ENCODE assay signal across 17 cellular contexts in the genomic region with DNA sequence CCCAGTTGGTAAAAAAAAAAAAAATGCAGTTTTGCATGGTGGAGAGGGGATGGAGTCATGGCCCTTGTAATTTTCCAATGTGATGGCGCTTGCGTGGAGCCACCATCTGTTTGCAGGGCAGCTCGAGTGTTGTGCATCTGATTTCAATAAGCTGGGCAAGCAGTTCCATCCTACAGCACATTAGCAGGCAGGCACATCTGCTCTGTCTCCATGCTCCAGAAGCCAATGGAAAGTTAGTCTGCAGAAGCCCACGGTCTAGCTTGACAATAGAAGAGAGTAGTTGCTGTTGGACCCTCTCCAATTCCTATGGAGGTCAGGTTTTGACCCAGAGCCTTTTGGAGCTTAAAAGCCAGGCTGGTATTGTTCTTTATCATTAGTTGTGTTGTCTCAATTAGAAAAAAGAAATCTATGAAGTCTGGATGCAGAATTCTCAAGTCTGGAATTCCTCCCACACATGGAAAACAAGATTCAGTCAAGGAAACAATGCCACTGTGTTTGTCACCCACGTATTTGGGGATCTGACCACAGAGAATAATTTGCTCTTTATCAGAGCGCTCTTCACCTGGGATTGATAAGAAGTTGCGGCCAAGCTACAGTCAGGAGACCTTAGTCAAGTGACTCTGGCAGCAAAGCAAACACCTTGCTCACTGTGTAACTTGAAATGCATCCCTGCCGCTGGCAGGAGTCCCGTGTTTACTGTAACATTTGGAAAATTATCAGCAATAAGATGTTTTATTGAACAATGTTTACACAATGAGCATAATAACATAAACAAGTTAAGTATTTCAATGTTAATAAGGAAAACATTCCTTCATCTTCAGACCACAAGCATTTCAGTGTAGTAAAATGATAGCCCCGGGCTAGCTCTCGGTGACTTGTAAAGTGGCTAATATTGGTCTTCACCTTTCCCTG. TPM values are rescaled to one million over a fixed set of nuclear protein-coding genes. Genes with fewer than 3 reads are reported as not detected.
A peak's percentile ranks its signal among the peaks of the same experiment; 100 is the strongest.
DNase-seq lines count a peak whose midpoint lies in the region; ATAC-seq and TF ChIP-seq lines count a peak whose summit lies in the region.
"Had no signal": no experiment of that assay in that cellular context is flagged by ENCODE, and none has a peak within 500 bp of the region (broad histone marks: within the 10 kb centered on the region; RNA-seq: fewer than 3 reads in every experiment).

No MANE protein-coding gene starts in this region.

- no peak overlapping the region for H3K18ac ChIP-seq in mesendoderm (ENCODE audit: low read length)

- no peak overlapping the region for H3K4ac ChIP-seq in mesendoderm (ENCODE audit: low read depth, low read length)

- intact Hi-C loops in natural killer cell (cut with micrococcal nuclease): no loop called here

- no peaks in the 10 kb centered on the region for H3K79me2 ChIP-seq in mesendoderm (ENCODE audit: control insufficient read depth, insufficient read depth, low read length)

- no peaks in the 10 kb centered on the region for H3K36me3 ChIP-seq in mesendoderm (ENCODE audit: control insufficient read depth, insufficient read depth, low read length)
- H3K36me3 ChIP-seq: BLaER1, tibial artery had no signal

- DNase-seq in DMS153 treated with DMSO at 0.1 percent for 48 hours (lab: John Stamatoyannopoulos, UW; ENCODE audit: unreplicated experiment): peak; percentile 16
- DNase-seq in NCI-H1105 (lab: John Stamatoyannopoulos, UW): peak; percentile 71
- peak; percentile 69 for DNase-seq in RPMI7951 (ENCODE audit: low read depth)
- DNase-seq in mesendoderm: no peak
- no peak for DNase-seq in GM03348 (ENCODE audit: low spot score)
- no peak for DNase-seq in natural killer cell
- no peak for DNase-seq in activated T-cell treated with anti-CD3 and anti-CD28 coated beads, Interleukin-2, amount 50 U/mL, for 72 hours
- DNase-seq: activated CD4-positive, alpha-beta T cell treated with anti-CD3 and anti-CD28 coated beads for 1 hour; central memory CD4-positive, alpha-beta T cell; GM23248; naive thymus-derived CD4-positive, alpha-beta T cell; NCI-H1694; T-helper 1 cell; tibial artery had no signal

- H3K27ac Mint-ChIP-seq in natural killer cell: no peak overlapping the region
- no peak overlapping the region for H3K27ac Mint-ChIP-seq in activated T-cell treated with anti-CD3 and anti-CD28 coated beads, Interleukin-2, amount 50 U/mL, for 72 hours
- H3K27ac Mint-ChIP-seq: naive thymus-derived CD4-positive, alpha-beta T cell had no signal

- H3K79me1 ChIP-seq in mesendoderm (ENCODE audit: low read length): no peaks in the 10 kb centered on the region

- peak overlapping the region; percentile 61 for H3K23ac ChIP-seq in mesendoderm (ENCODE audit: low read length)

- no peak overlapping the region for H4K5ac ChIP-seq in mesendoderm (ENCODE audit: low read length)

- no peak overlapping the region for H2BK5ac ChIP-seq in mesendoderm (ENCODE audit: low read length)

- H3K4me2 ChIP-seq in mesendoderm (ENCODE audit: low read length): no peak overlapping the region
- H3K4me2 ChIP-seq: BLaER1 had no signal

- ATAC-seq in natural killer cell (no peak), GM19452 (IDR thresholded peaks at IDR 0.05; ENCODE audit: unreplicated experiment) (no peak)
- no peak for ATAC-seq in activated T-cell treated with anti-CD3 and anti-CD28 coated beads, Interleukin-2, amount 50 U/mL, for 72 hours (replicated peaks in 1 of 2)
- ATAC-seq: naive thymus-derived CD4-positive, alpha-beta T cell had no signal

- H3K9ac ChIP-seq in mesendoderm (ENCODE audit: low read length): no peak overlapping the region
- H3K9ac ChIP-seq: BLaER1, GM23248 had no signal

- no peak overlapping the region for H3K4me3 Mint-ChIP-seq in natural killer cell
- no peak overlapping the region for H3K4me3 Mint-ChIP-seq in activated T-cell treated with anti-CD3 and anti-CD28 coated beads, Interleukin-2, amount 50 U/mL, for 72 hours
- H3K4me3 Mint-ChIP-seq: naive thymus-derived CD4-positive, alpha-beta T cell had no signal

- no peak for TF ChIP-seq CTCF in natural killer cell (IDR thresholded peaks at IDR 0.05)

- no peaks in the 10 kb centered on the region for H3K4me1 Mint-ChIP-seq in natural killer cell
- H3K4me1 Mint-ChIP-seq in activated T-cell treated with anti-CD3 and anti-CD28 coated beads, Interleukin-2, amount 50 U/mL, for 72 hours (ENCODE audit: low read depth): no peaks in the 10 kb centered on the region
- H3K4me1 Mint-ChIP-seq: naive thymus-derived CD4-positive, alpha-beta T cell had no signal

- no peaks in the 10 kb centered on the region for H3K36me3 Mint-ChIP-seq in natural killer cell
- no peaks in the 10 kb centered on the region for H3K36me3 Mint-ChIP-seq in activated T-cell treated with anti-CD3 and anti-CD28 coated beads, Interleukin-2, amount 50 U/mL, for 72 hours (ENCODE audit: insufficient read depth in 2 of 2)
- H3K36me3 Mint-ChIP-seq: naive thymus-derived CD4-positive, alpha-beta T cell had no signal

- H3K56ac ChIP-seq in mesendoderm (ENCODE audit: low read length): no peak overlapping the region

- H3K27ac ChIP-seq in mesendoderm (ENCODE audit: low read depth, low read length): no peak overlapping the region
- H3K27ac ChIP-seq: BLaER1, GM23248, tibial artery had no signal

- no CpG with 5 or more reads among the region's 11 CpGs for WGBS in mesendoderm (ENCODE audit: extremely low coverage, insufficient coverage, low lambda C conversion rate)

- peaks cover 0 to 13% of the 10 kb centered on the region in 2 donors for H3K27me3 Mint-ChIP-seq in natural killer cell (ENCODE audit: low read depth in 2 of 2)
- peaks cover 20% of the 10 kb centered on the region for H3K27me3 Mint-ChIP-seq in activated T-cell treated with anti-CD3 and anti-CD28 coated beads, Interleukin-2, amount 50 U/mL, for 72 hours (ENCODE audit: low read depth)

- H3K9me3 Mint-ChIP-seq in natural killer cell: no peaks in the 10 kb centered on the region
- no peaks in the 10 kb centered on the region for H3K9me3 Mint-ChIP-seq in activated T-cell treated with anti-CD3 and anti-CD28 coated beads, Interleukin-2, amount 50 U/mL, for 72 hours

- no peak overlapping the region for H2BK15ac ChIP-seq in mesendoderm (replicated peaks; ENCODE audit: low read depth)

- no peaks in the 10 kb centered on the region for H3K27me3 ChIP-seq in mesendoderm (ENCODE audit: insufficient read depth, low read length, poor library complexity)
- H3K27me3 ChIP-seq: BLaER1, tibial artery had no signal

- H2BK120ac ChIP-seq in mesendoderm (ENCODE audit: low read depth, low read length): no peak overlapping the region

- H4K8ac ChIP-seq in mesendoderm (ENCODE audit: low read depth, low read length): no peak overlapping the region

- no peak overlapping the region for H3K4me3 ChIP-seq in mesendoderm (ENCODE audit: low read length)
- H3K4me3 ChIP-seq: BLaER1, GM23248, tibial artery had no signal

- H2AK5ac ChIP-seq in mesendoderm (ENCODE audit: low read length): no peak overlapping the region

- no peaks in the 10 kb centered on the region for H3K4me1 ChIP-seq in mesendoderm (ENCODE audit: control insufficient read depth, low read depth, low read length)
- H3K4me1 ChIP-seq: BLaER1 had no signal

RNA-seq across cellular contexts. Expression of a gene that starts 20.7 kb away (rescaled TPM):
- total RNA-seq in RPMI7951 (2014; rRNA removed; shearing (Covaris generic)): 4.0 and 4.3 TPM in 2 replicates
- 0.45 TPM for polyA plus RNA-seq in mesendoderm (2013, experiment 1 of 2)
- 0.41 TPM for polyA plus RNA-seq in mesendoderm (2013, experiment 2 of 2)
- not detected for total RNA-seq in natural killer cell
- total RNA-seq in activated T-cell treated with anti-CD3 and anti-CD28 coated beads, Interleukin-2, amount 50 U/mL, for 72 hours: not detected
- total RNA-seq: naive thymus-derived CD4-positive, alpha-beta T cell; OCI-LY7 had no signal
- polyA plus RNA-seq: naive thymus-derived CD4-positive, alpha-beta T cell had no signal

Comparison
In these comparisons a context has a peak if more than half of its experiments do, and no peak if none do; other contexts are left out.
1. DNase-seq: peak in DMS153 treated with DMSO at 0.1 percent for 48 hours (single experiment), NCI-H1105 (single experiment) and RPMI7951 (single experiment); none in mesendoderm (single experiment), GM03348 (single experiment), natural killer cell (single experiment) and activated T-cell treated with anti-CD3 and anti-CD28 coated beads, Interleukin-2, amount 50 U/mL, for 72 hours (0 of 2).